26 cellular contexts compared by ENCODE assay signal in the genomic region with DNA sequence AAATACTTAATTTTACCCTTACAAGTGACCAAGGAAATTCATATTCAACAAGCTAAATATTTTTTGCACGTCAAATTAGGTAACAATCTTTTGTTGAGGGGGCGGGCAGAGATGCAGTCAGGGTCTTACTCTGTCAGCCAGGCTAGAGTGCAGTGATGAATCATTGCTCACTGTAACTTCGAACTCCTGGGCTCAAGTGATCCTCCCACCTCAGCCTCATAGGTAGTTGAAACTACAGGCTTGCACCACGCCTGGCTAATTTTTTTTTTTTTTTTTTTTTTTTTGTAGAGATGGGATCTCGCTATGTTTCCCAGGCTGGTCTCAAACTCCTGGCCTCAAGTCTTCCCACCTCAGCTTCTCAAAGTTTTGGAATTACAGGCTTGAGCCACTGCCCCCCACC. TPM values are rescaled to one million over a fixed set of nuclear protein-coding genes. Genes with fewer than 3 reads are reported as not detected.
DNase-seq lines count a peak whose midpoint lies in the region; ATAC-seq, FAIRE-seq and TF ChIP-seq lines count a peak whose summit lies in the region.
"Had no signal": no experiment of that assay in that cellular context is flagged by ENCODE, and none has a peak within 500 bp of the region (broad histone marks: within the 10 kb centered on the region; RNA-seq: fewer than 3 reads in every experiment).

No MANE protein-coding gene starts in this region.

- no peak for TF ChIP-seq POLR2A in lower leg skin (IDR thresholded peaks at IDR 0.05)

- intact Hi-C loops in lower leg skin (cut with DNase I; ENCODE audit: low total_unique reads): no loop called here

- H3K27me3 Mint-ChIP-seq in activated CD4-positive, alpha-beta T cell treated with anti-CD3 and anti-CD28 coated beads, Interleukin-2, amount 10 ng/mL, durations not matched to agents 7 days and 5 days: no peaks in the 10 kb centered on the region
- H3K27me3 Mint-ChIP-seq in stimulated activated naive CD8-positive, alpha-beta T cell treated with anti-CD3 and anti-CD28 coated beads, Interleukin-15, amount 100 ng/mL, for 72 hours: no peaks in the 10 kb centered on the region
- H3K27me3 Mint-ChIP-seq: CD4-positive, alpha-beta T cell; CD8-positive, alpha-beta memory T cell had no signal

- no peak for FAIRE-seq in bronchial epithelial cell (lab: Jason Lieb, UNC)
- FAIRE-seq: A549, D721Med, GM12878, GM19239, H1 had no signal

- H3K27me3 ChIP-seq in bronchial epithelial cell (ENCODE audit: control insufficient read depth, insufficient read depth, low read length): no peaks in the 10 kb centered on the region
- H3K27me3 ChIP-seq: BE2C; BLaER1 treated with 17β-estradiol and CSF1 and Interleukin-3, amounts not matched to agents 10 nM and 100 nM had no signal

- peaks cover 17% of the 10 kb centered on the region for H3K4me1 Mint-ChIP-seq in activated CD4-positive, alpha-beta T cell treated with anti-CD3 and anti-CD28 coated beads, Interleukin-2, amount 10 ng/mL, durations not matched to agents 7 days and 5 days
- peaks cover 13% of the 10 kb centered on the region for H3K4me1 Mint-ChIP-seq in stimulated activated naive CD8-positive, alpha-beta T cell treated with anti-CD3 and anti-CD28 coated beads, Interleukin-15, amount 100 ng/mL, for 72 hours

- H3K36me3 Mint-ChIP-seq in activated CD4-positive, alpha-beta T cell treated with anti-CD3 and anti-CD28 coated beads, Interleukin-2, amount 10 ng/mL, durations not matched to agents 7 days and 5 days (ENCODE audit: low read depth): peaks cover 24% of the 10 kb centered on the region

- H3K36me3 ChIP-seq in bronchial epithelial cell (ENCODE audit: control insufficient read depth, insufficient read depth, low read length): no peaks in the 10 kb centered on the region

- H3K4me3 Mint-ChIP-seq in activated CD4-positive, alpha-beta T cell treated with anti-CD3 and anti-CD28 coated beads, Interleukin-2, amount 10 ng/mL, durations not matched to agents 7 days and 5 days: no peak overlapping the region
- H3K4me3 Mint-ChIP-seq in stimulated activated naive CD8-positive, alpha-beta T cell treated with anti-CD3 and anti-CD28 coated beads, Interleukin-15, amount 100 ng/mL, for 72 hours: no peak overlapping the region
- H3K4me3 Mint-ChIP-seq: CD14-positive monocyte; CD4-positive, alpha-beta T cell; CD8-positive, alpha-beta memory T cell had no signal

- 89 to 92% methylated on average over 5 of the region's 5 CpGs for WGBS in lower leg skin, 2 donors

- no peaks in the 10 kb centered on the region for H3K9me3 Mint-ChIP-seq in activated CD4-positive, alpha-beta T cell treated with anti-CD3 and anti-CD28 coated beads, Interleukin-2, amount 10 ng/mL, durations not matched to agents 7 days and 5 days
- no peaks in the 10 kb centered on the region for H3K9me3 Mint-ChIP-seq in stimulated activated naive CD8-positive, alpha-beta T cell treated with anti-CD3 and anti-CD28 coated beads, Interleukin-15, amount 100 ng/mL, for 72 hours
- H3K9me3 Mint-ChIP-seq: CD4-positive, alpha-beta T cell; CD8-positive, alpha-beta memory T cell had no signal

- H3K4me3 ChIP-seq in bronchial epithelial cell (ENCODE audit: low read depth, low read length) (no peak overlapping the region), lower leg skin (ENCODE audit: low read depth, poor library complexity, severe bottlenecking) (no peak overlapping the region)
- H3K4me3 ChIP-seq: A549; BLaER1 treated with 17β-estradiol and CSF1 and Interleukin-3, amounts not matched to agents 10 nM and 100 nM; GM12878; GM23248 had no signal

- no peak overlapping the region for H3K27ac Mint-ChIP-seq in activated CD4-positive, alpha-beta T cell treated with anti-CD3 and anti-CD28 coated beads, Interleukin-2, amount 10 ng/mL, durations not matched to agents 7 days and 5 days
- no peak overlapping the region for H3K27ac Mint-ChIP-seq in stimulated activated naive CD8-positive, alpha-beta T cell treated with anti-CD3 and anti-CD28 coated beads, Interleukin-15, amount 100 ng/mL, for 72 hours
- H3K27ac Mint-ChIP-seq: CD14-positive monocyte; CD4-positive, alpha-beta T cell had no signal

- DNase-seq in activated CD4-positive, alpha-beta T cell treated with anti-CD3 and anti-CD28 coated beads for 48 hours: peak; percentile 11
- no peak for DNase-seq in activated CD4-positive, alpha-beta T cell treated with anti-CD3 and anti-CD28 coated beads, Interleukin-2, amount 10 ng/mL, durations not matched to agents 7 days and 5 days
- no peak for DNase-seq in stimulated activated naive CD8-positive, alpha-beta T cell treated with anti-CD3 and anti-CD28 coated beads, Interleukin-15, amount 100 ng/mL, for 72 hours
- DNase-seq in stimulated activated naive CD8-positive, alpha-beta T cell treated with anti-CD3 and anti-CD28 coated beads, Interleukin-15, Interleukin-2, amounts not matched to agents 100 U/mL and 50 U/mL, for 24 hours: no peak
- DNase-seq in bronchial epithelial cell (ENCODE audit: low read depth) (peak; percentile 6), lower leg skin (ENCODE audit: low spot score in 2 of 2) (no peak)
- DNase-seq: 8988T; ACHN; AML-193; BE2C; CD4-positive, alpha-beta T cell; CD8-positive, alpha-beta memory T cell; DMS 273 treated with DMSO at 0.1 percent for 48 hours; DMS79; EL; GDM1; GM23248; H7; HCEC 1CT had no signal

- peak; percentile 53 for ATAC-seq in stimulated activated naive CD8-positive, alpha-beta T cell treated with anti-CD3 and anti-CD28 coated beads, Interleukin-15, amount 100 ng/mL, for 72 hours
- ATAC-seq in stimulated activated naive CD8-positive, alpha-beta T cell treated with anti-CD3 and anti-CD28 coated beads, Interleukin-15, Interleukin-2, amounts not matched to agents 100 U/mL and 50 U/mL, for 24 hours: no peak
- ATAC-seq: A549, GM12878 had no signal

- POLR2A ChIA-PET in activated CD4-positive, alpha-beta T cell treated with anti-CD3 and anti-CD28 coated beads, Interleukin-2, amount 10 ng/mL, durations not matched to agents 7 days and 5 days (lab: Charles Lee): no interaction called here

- CTCF ChIA-PET in activated CD4-positive, alpha-beta T cell treated with anti-CD3 and anti-CD28 coated beads, Interleukin-2, amount 10 ng/mL, durations not matched to agents 7 days and 5 days (lab: Charles Lee): interaction anchor here (0.6 to 1.2 kb wide), 2 partner anchors 9 to 398 kb away, joined by 3 read pairs; no protein-coding TSS in a partner anchor

- TF ChIP-seq CTCF in bronchial epithelial cell (IDR thresholded peaks at IDR 0.05; ENCODE audit: insufficient read depth, low read length, severe bottlenecking) (no peak), lower leg skin (IDR thresholded peaks at IDR 0.05) (no peak)

RNA-seq across cellular contexts. Expression of gene PHTF1, which starts 26.5 kb away (rescaled TPM):
- total RNA-seq in activated CD4-positive, alpha-beta T cell treated with anti-CD3 and anti-CD28 coated beads, Interleukin-2, amount 10 ng/mL, durations not matched to agents 7 days and 5 days: 10 to 100 TPM; 17.0 to 18.7 TPM
- 5.5 and 7.4 TPM in 2 replicates for total RNA-seq in bronchial epithelial cell
- total RNA-seq in lower leg skin: 1 to 10 TPM in 3 of 4 donors, under 1 TPM in 1; 0.65 to 4.8 (median 2.0) TPM

Comparison
In these comparisons a context has a peak if more than half of its experiments do, and no peak if none do; other contexts are left out.
1. DNase-seq: peak in activated CD4-positive, alpha-beta T cell treated with anti-CD3 and anti-CD28 coated beads for 48 hours (single experiment) and bronchial epithelial cell (single experiment); none in activated CD4-positive, alpha-beta T cell treated with anti-CD3 and anti-CD28 coated beads, Interleukin-2, amount 10 ng/mL, durations not matched to agents 7 days and 5 days (single experiment), stimulated activated naive CD8-positive, alpha-beta T cell treated with anti-CD3 and anti-CD28 coated beads, Interleukin-15, amount 100 ng/mL, for 72 hours (0 of 2), stimulated activated naive CD8-positive, alpha-beta T cell treated with anti-CD3 and anti-CD28 coated beads, Interleukin-15, Interleukin-2, amounts not matched to agents 100 U/mL and 50 U/mL, for 24 hours (single experiment) and lower leg skin (0 of 2).